ENCODE assay signal across 19 cellular contexts in genomic region chr13:108020027-108020426, GRCh38.
"Had no signal": no experiment of that assay in that cellular context is flagged by ENCODE, and none has a peak within 500 bp of the region (broad histone marks: within the 10 kb centered on the region; RNA-seq: fewer than 3 reads in every experiment).

No MANE protein-coding gene starts in this region.

- DNase-seq: activated CD4-positive, alpha-beta T cell treated with anti-CD3 and anti-CD28 coated beads for 36 hours; activated CD4-positive, alpha-beta T cell treated with anti-CD3 and anti-CD28 coated beads, Interleukin-2, amount 50 U/mL, for 48 hours; activated gamma-delta T cell treated with Interleukin-2 at 50 U/mL for 16 hours; activated T-cell treated with anti-CD3 and anti-CD28 coated beads for 4 hours; adrenal gland; effector CD4-positive, alpha-beta T cell; left cardiac atrium; midbrain; nephron progenitor cell; retina; stimulated activated CD8-positive, alpha-beta memory T cell treated with anti-CD3 and anti-CD28 coated beads, Interleukin-4, amount 100 ng/mL, for 48 hours; stimulated activated naive CD4-positive, alpha-beta T cell; thyroid gland; uterus had no signal

- H3K36me3 ChIP-seq: adrenal gland, breast epithelium, thyroid gland, uterus had no signal

- H3K4me1 Mint-ChIP-seq: activated CD4-positive, alpha-beta T cell treated with anti-CD3 and anti-CD28 coated beads for 36 hours; nephron progenitor cell; WTC11 had no signal

- H3K4me1 ChIP-seq: adrenal gland, breast epithelium, thyroid gland, uterus had no signal

- H3K27ac ChIP-seq: adrenal gland, breast epithelium, thyroid gland, uterus had no signal

- H3K27ac Mint-ChIP-seq: activated CD4-positive, alpha-beta T cell treated with anti-CD3 and anti-CD28 coated beads for 36 hours; activated naive CD4-positive, alpha-beta T cell treated with anti-CD3 and anti-CD28 coated beads, Interleukin-2, amount 50 U/mL, for 72 hours; activated T-helper 1 cell treated with anti-CD3 and anti-CD28 coated beads, Interleukin-12 subunit alpha, Interleukin-12 subunit beta, Interleukin-2, Interleukin-4 antibody, amounts not matched to agents 30 ng/mL and 10 ng/mL and 1 ng/mL, durations not matched to agents 14 hours and 24 hours and 36 hours; nephron progenitor cell; WTC11 had no signal

- H3K27me3 ChIP-seq: adrenal gland, breast epithelium, thyroid gland, uterus had no signal

- H3K4me3 ChIP-seq: adrenal gland, breast epithelium, lung, thyroid gland, uterus had no signal

- H3K4me3 Mint-ChIP-seq: activated CD4-positive, alpha-beta T cell treated with anti-CD3 and anti-CD28 coated beads for 36 hours; activated T-helper 1 cell treated with anti-CD3 and anti-CD28 coated beads, Interleukin-12 subunit alpha, Interleukin-12 subunit beta, Interleukin-2, Interleukin-4 antibody, amounts not matched to agents 30 ng/mL and 10 ng/mL and 1 ng/mL, durations not matched to agents 14 hours and 24 hours and 36 hours; nephron progenitor cell; WTC11 had no signal

- H3K27me3 Mint-ChIP-seq: activated CD4-positive, alpha-beta T cell treated with anti-CD3 and anti-CD28 coated beads for 36 hours had no signal

- ATAC-seq: activated CD4-positive, alpha-beta T cell treated with anti-CD3 and anti-CD28 coated beads for 36 hours; activated naive CD4-positive, alpha-beta T cell treated with anti-CD3 and anti-CD28 coated beads, Interleukin-2, amount 50 U/mL, for 72 hours; left cardiac atrium; WTC11 had no signal
